In genomic region chr15:39717134-39717533, GRCh38 we compare ENCODE assay signal across 15 cellular contexts.
A peak's percentile ranks its signal among the peaks of the same experiment; 100 is the strongest.
DNase-seq lines count a peak whose midpoint lies in the region; ATAC-seq, FAIRE-seq and TF ChIP-seq lines count a peak whose summit lies in the region.
"Had no signal": no experiment of that assay in that cellular context is flagged by ENCODE, and none has a peak within 500 bp of the region (broad histone marks: within the 10 kb centered on the region; RNA-seq: fewer than 3 reads in every experiment).

No MANE protein-coding gene starts in this region.

- H3K36me3 Mint-ChIP-seq in Caco-2 (ENCODE audit: insufficient read depth, unreplicated experiment): peaks cover 10% of the 10 kb centered on the region
- H3K36me3 Mint-ChIP-seq in immature natural killer cell: no peaks in the 10 kb centered on the region
- H3K36me3 Mint-ChIP-seq: CD14-positive monocyte; CD8-positive, alpha-beta T cell had no signal

- peak overlapping the region; percentile 94 for H3K27ac Mint-ChIP-seq in Caco-2 (ENCODE audit: unreplicated experiment)
- H3K27ac Mint-ChIP-seq in immature natural killer cell: peak overlapping the region in 4 of 6 donors; percentile 43 to 78 (median 62)
- H3K27ac Mint-ChIP-seq: CD14-positive monocyte; CD8-positive, alpha-beta T cell had no signal

- no peak for ATAC-seq in SK-N-SH treated with all-trans-retinoic acid at 6 μM for 48 hours
- ATAC-seq: CD8-positive, alpha-beta T cell had no signal

- H3K9me3 Mint-ChIP-seq in Caco-2 (ENCODE audit: unreplicated experiment) (no peaks in the 10 kb centered on the region), immature natural killer cell (peaks cover 0 to 2% (median 0%) of the 10 kb centered on the region in 6 donors)
- H3K9me3 Mint-ChIP-seq: CD8-positive, alpha-beta T cell had no signal

- DNase-seq in DMS 273 (lab: John Stamatoyannopoulos, UW; ENCODE audit: unreplicated experiment) (peak; percentile 5), DMS 273 treated with DMSO at 0.1 percent for 48 hours (lab: John Stamatoyannopoulos, UW) (no peak), Caco-2 (no peak), OCI-M1 (lab: John Stamatoyannopoulos, UW) (peak; percentile 21), immature natural killer cell (no peak), GM19239 (ENCODE audit: insufficient read length, low spot score) (no peak)
- DNase-seq: CD8-positive, alpha-beta T cell; DMS153; DMS79; GDM1 had no signal

- no TSS peak for BruUV-seq in Caco-2 (replicated peaks; lab: Mats Ljungman, UMichigan)

- H3K27me3 Mint-ChIP-seq in Caco-2 (ENCODE audit: insufficient read depth, unreplicated experiment): no peaks in the 10 kb centered on the region
- H3K27me3 Mint-ChIP-seq in immature natural killer cell (ENCODE audit: low read depth in 3 of 3): peaks cover 5 to 8% (median 6%) of the 10 kb centered on the region in 3 donors

- no peak for FAIRE-seq in GM19239 (lab: Jason Lieb, UNC)

- no peak overlapping the region for H3K4me3 ChIP-seq in Caco-2 (ENCODE audit: low read depth, low read length)
- H3K4me3 ChIP-seq: BLaER1, GM23248, HAP-1 had no signal

- no peak for TF ChIP-seq CTCF in Caco-2 (IDR thresholded peaks at IDR 0.05; ENCODE audit: insufficient read depth in 1 of 2, low read depth in 1 of 2, low read length in 1 of 2, severe bottlenecking in 1 of 2, unreplicated experiment in 1 of 2)

- H3K4me3 Mint-ChIP-seq in Caco-2 (ENCODE audit: unreplicated experiment) (no peak overlapping the region), immature natural killer cell (no peak overlapping the region)
- H3K4me3 Mint-ChIP-seq: CD14-positive monocyte; CD8-positive, alpha-beta T cell had no signal

- POLR2A ChIA-PET in Caco-2 (lab: Charles Lee): no interaction called here

- peaks cover 10% of the 10 kb centered on the region; the same call in 1 of the 2 replicates for H3K9me3 ChIP-seq in Caco-2
- H3K9me3 ChIP-seq: BLaER1, HAP-1 had no signal

- H3K4me1 Mint-ChIP-seq in Caco-2 (ENCODE audit: low read depth, unreplicated experiment) (peaks cover 44% of the 10 kb centered on the region), immature natural killer cell (peaks cover 42 to 51% of the 10 kb centered on the region in 2 donors)

- intact Hi-C loops in Caco-2 (cut with micrococcal nuclease; ENCODE audit: unreplicated experiment): loop anchor here (1.0 kb wide), 1 partner anchor 31 kb away; no protein-coding TSS in a partner anchor

- H3K36me3 ChIP-seq in Caco-2 (ENCODE audit: control insufficient read depth, insufficient read depth, low read length): no peaks in the 10 kb centered on the region
- H3K36me3 ChIP-seq: BLaER1, HAP-1 had no signal

- CTCF ChIA-PET in Caco-2 (lab: Charles Lee): interaction anchor here (0.6 to 1.5 kb wide), 7 partner anchors 9 to 133 kb away, joined by 3 to 12 read pairs (median 4); no protein-coding TSS in a partner anchor

- H3K27me3 ChIP-seq in Caco-2 (replicated peaks; ENCODE audit: control insufficient read depth, insufficient read depth, low read length): no peaks in the 10 kb centered on the region
- H3K27me3 ChIP-seq: BLaER1 had no signal

- H3K4me1 ChIP-seq in Caco-2: peaks cover 58% of the 10 kb centered on the region
- H3K4me1 ChIP-seq: BLaER1 had no signal

TF ChIP-seq in SK-N-SH treated with all-trans-retinoic acid at 6 μM for 48 hours, 23 proteins besides CTCF, POLR2A, EP300 and RAD21:
- TF ChIP-seq ZNF70 (CRISPR knock-in tag; IDR thresholded peaks at IDR 0.05) (no peak), ZFP30 (CRISPR knock-in tag; IDR thresholded peaks at IDR 0.05) (no peak), ISL1 (CRISPR knock-in tag; IDR thresholded peaks at IDR 0.05) (no peak), PPARA (CRISPR knock-in tag; IDR thresholded peaks at IDR 0.05; ENCODE audit: borderline replicate concordance) (no peak), SNAI2 (CRISPR knock-in tag; IDR thresholded peaks at IDR 0.05) (no peak), CSRNP3 (CRISPR knock-in tag; IDR thresholded peaks at IDR 0.05) (no peak), RARB (CRISPR knock-in tag; IDR thresholded peaks at IDR 0.05) (no peak), OSR1 (CRISPR knock-in tag; IDR thresholded peaks at IDR 0.05) (no peak), ARNTL (CRISPR knock-in tag; IDR thresholded peaks at IDR 0.05; ENCODE audit: borderline replicate concordance, low read depth) (no peak), ZC3H10 (CRISPR knock-in tag; IDR thresholded peaks at IDR 0.05) (no peak), ZNF8 (CRISPR knock-in tag; IDR thresholded peaks at IDR 0.05) (no peak)
- TF ChIP-seq, protein P1, sequence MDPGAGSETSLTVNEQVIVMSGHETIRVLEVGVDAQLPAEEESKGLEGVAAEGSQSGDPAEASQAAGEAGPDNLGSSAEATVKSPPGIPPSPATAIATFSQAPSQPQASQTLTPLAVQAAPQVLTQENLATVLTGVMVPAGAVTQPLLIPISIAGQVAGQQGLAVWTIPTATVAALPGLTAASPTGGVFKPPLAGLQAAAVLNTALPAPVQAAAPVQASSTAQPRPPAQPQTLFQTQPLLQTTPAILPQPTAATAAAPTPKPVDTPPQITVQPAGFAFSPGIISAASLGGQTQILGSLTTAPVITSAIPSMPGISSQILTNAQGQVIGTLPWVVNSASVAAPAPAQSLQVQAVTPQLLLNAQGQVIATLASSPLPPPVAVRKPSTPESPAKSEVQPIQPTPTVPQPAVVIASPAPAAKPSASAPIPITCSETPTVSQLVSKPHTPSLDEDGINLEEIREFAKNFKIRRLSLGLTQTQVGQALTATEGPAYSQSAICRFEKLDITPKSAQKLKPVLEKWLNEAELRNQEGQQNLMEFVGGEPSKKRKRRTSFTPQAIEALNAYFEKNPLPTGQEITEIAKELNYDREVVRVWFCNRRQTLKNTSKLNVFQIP (CRISPR knock-in tag; IDR thresholded peaks at IDR 0.05; ENCODE audit: borderline replicate concordance, low read depth): no peak

Comparison
In these comparisons a context has a peak if more than half of its experiments do, and no peak if none do; other contexts are left out.
1. DNase-seq: peak in DMS 273 (single experiment) and OCI-M1 (single experiment); none in DMS 273 treated with DMSO at 0.1 percent for 48 hours (single experiment), Caco-2 (0 of 2), immature natural killer cell (0 of 3) and GM19239 (single experiment).